In the genomic region with DNA sequence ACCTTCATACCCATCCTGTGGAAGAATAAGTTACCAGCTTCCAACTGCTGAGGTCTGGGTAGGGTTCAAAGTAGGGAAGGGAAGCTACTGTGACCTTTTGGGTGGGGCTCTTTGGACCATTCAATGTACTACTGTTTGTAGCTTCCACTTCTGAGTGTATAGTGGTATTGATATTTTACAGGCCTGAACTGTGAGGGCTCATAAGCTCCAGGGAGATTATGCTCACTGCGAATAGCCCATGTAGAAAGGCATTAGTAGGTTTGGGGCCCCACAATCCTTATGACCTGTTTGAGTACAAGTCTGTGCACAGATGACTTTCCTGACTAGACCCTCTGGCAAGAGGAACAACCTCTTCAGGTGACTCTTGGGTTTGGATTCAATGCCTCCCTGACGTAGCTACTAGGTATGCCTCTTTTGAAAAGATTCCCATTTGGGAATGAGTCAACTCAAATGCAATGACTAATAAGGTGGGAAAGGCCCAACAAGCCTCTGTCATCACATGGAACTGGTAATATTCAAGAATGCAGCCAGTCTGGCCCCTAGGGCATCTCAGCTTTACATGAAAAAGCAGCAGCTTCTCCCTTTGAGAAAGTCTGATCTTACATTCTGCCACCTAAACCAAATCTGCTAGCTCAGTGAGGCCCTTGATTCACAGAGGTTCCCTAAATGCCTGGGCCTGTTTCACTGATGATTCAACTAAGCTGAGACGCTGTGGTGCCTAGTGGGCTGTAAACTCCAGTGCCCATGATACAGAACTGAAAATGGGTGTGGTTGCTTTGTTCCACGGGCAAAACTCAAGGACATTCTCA, we compare ENCODE assay signal across 8 cellular contexts.
DNase-seq lines count a peak whose midpoint lies in the region; ATAC-seq and TF ChIP-seq lines count a peak whose summit lies in the region.

No MANE protein-coding gene starts in this region.

- H3K27me3 ChIP-seq in HUES6 (ENCODE audit: control insufficient read depth, insufficient read depth, low read length) (no peaks in the 10 kb centered on the region), breast epithelium (no peaks in the 10 kb centered on the region)
- H3K27me3 ChIP-seq in naive thymus-derived CD4-positive, alpha-beta T cell (ENCODE audit: control insufficient read depth in 2 of 2, insufficient read depth in 2 of 2, low read length in 2 of 2), result no peaks in the 10 kb centered on the region

- POLR2A ChIA-PET in naive thymus-derived CD4-positive, alpha-beta T cell (lab: Charles Lee), result no interaction called here

- H3K27ac ChIP-seq in HUES6 (ENCODE audit: low read depth, low read length) (peak overlapping the region; percentile 74), breast epithelium (peak overlapping the region; percentile 56 to 79)
- no peak overlapping the region for H3K27ac ChIP-seq in naive thymus-derived CD4-positive, alpha-beta T cell (ENCODE audit: low read depth, low read length)

- H3K27ac Mint-ChIP-seq in naive thymus-derived CD4-positive, alpha-beta T cell, result peak overlapping the region in 6 of 9 donors; percentile 6 to 83 (median 60)

- no peaks in the 10 kb centered on the region for H3K27me3 Mint-ChIP-seq in naive thymus-derived CD4-positive, alpha-beta T cell

- H3K4me3 Mint-ChIP-seq in naive thymus-derived CD4-positive, alpha-beta T cell, result peak overlapping the region in 5 of 10 donors; percentile 6 to 38 (median 26)

- TF ChIP-seq CTCF in breast epithelium (IDR thresholded peaks at IDR 0.05), result no peak

- H3K4me1 ChIP-seq in HUES6 (ENCODE audit: control insufficient read depth, insufficient read depth, low read length) (peaks cover 32% of the 10 kb centered on the region), breast epithelium (no peaks in the 10 kb centered on the region)
- H3K4me1 ChIP-seq in naive thymus-derived CD4-positive, alpha-beta T cell (ENCODE audit: control insufficient read depth in 2 of 2, insufficient read depth in 2 of 2, low read length in 2 of 2), result peaks cover 15 to 29% of the 10 kb centered on the region in 2 donors

- TF ChIP-seq POLR2A in breast epithelium (IDR thresholded peaks at IDR 0.05), result no peak

- peaks cover 53 to 98% (median 91%) of the 10 kb centered on the region in 7 donors for H3K4me1 Mint-ChIP-seq in naive thymus-derived CD4-positive, alpha-beta T cell

- ATAC-seq in GM21515 (IDR thresholded peaks at IDR 0.05; ENCODE audit: unreplicated experiment), result peak; percentile 60
- ATAC-seq in naive thymus-derived CD4-positive, alpha-beta T cell, result peak; percentile 76

- H3K9me3 ChIP-seq in HUES6 (ENCODE audit: control insufficient read depth, insufficient read depth, low read depth, low read length), result no peaks in the 10 kb centered on the region
- H3K9me3 ChIP-seq in breast epithelium, result no peaks in the 10 kb centered on the region
- no peaks in the 10 kb centered on the region for H3K9me3 ChIP-seq in naive thymus-derived CD4-positive, alpha-beta T cell (ENCODE audit: control insufficient read depth in 2 of 3, low read length in 3 of 3)

- no peaks in the 10 kb centered on the region for H3K36me3 ChIP-seq in HUES6 (ENCODE audit: control insufficient read depth, insufficient read depth, low read length)
- no peaks in the 10 kb centered on the region for H3K36me3 ChIP-seq in breast epithelium
- H3K36me3 ChIP-seq in naive thymus-derived CD4-positive, alpha-beta T cell (ENCODE audit: control insufficient read depth in 2 of 3, insufficient read depth in 3 of 3, low read length in 3 of 3), result peaks cover 0 to 8% (median 0%) of the 10 kb centered on the region in 3 experiments

- CTCF ChIA-PET in naive thymus-derived CD4-positive, alpha-beta T cell (lab: Charles Lee), result no interaction called here

- intact Hi-C loops in breast epithelium (cut with DNase I; ENCODE audit: low total_unique reads), result no loop called here
- intact Hi-C loops in naive thymus-derived CD4-positive, alpha-beta T cell (cut with micrococcal nuclease), result loop anchor here in 1 of 2 donors (2.0 kb wide), 1 partner anchor 14 kb away; no protein-coding TSS in a partner anchor

- H3K4me3 ChIP-seq in HUES6 (ENCODE audit: low read depth, low read length) (no peak overlapping the region; the same call in 1 of the 2 replicates), breast epithelium (no peak overlapping the region)
- H3K4me3 ChIP-seq in naive thymus-derived CD4-positive, alpha-beta T cell (ENCODE audit: low read length), result no peak overlapping the region

- peaks cover 0 to 25% (median 7%) of the 10 kb centered on the region in 5 donors for H3K36me3 Mint-ChIP-seq in naive thymus-derived CD4-positive, alpha-beta T cell

- peak; percentile 5 for DNase-seq in GDM1 (lab: John Stamatoyannopoulos, UW)
- peak in 1 of 2 donors; percentile 72 for DNase-seq in breast epithelium (ENCODE audit: low spot score in 2 of 2)
- DNase-seq in naive thymus-derived CD4-positive, alpha-beta T cell, result no peak
- DNase-seq in SK-N-DZ (ENCODE audit: low spot score), result no peak
- no peak for DNase-seq in NCI-H1436 (lab: John Stamatoyannopoulos, UW)
- DNase-seq in AML-193 (lab: John Stamatoyannopoulos, UW), result no peak

- H3K9me3 Mint-ChIP-seq in naive thymus-derived CD4-positive, alpha-beta T cell, result no peaks in the 10 kb centered on the region

- peak overlapping the region; percentile 51 for H3K9ac ChIP-seq in HUES6 (ENCODE audit: low read length)
